In the genomic region with DNA sequence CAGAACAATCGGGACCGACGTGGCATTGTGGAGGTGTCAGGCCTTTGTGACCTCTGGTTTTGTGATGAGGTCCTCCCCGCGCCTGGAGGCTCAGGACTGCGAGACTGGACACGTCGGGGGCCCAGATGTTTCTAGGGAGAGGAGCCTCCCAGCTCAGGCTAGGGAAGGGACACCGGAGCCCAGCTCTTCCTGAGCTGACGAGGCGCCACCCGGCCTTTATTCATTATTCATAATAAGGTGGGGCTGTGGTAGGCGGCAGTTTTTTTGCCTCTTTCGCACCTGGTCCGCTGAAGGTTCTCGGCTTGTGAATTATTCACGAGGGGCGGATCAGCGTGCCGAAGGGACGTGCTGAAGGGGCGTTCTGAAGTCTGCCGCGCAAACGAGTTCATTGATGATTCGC, we compare ENCODE assay signal across 8 cellular contexts. TPM values are rescaled to one million over a fixed set of nuclear protein-coding genes. Genes with fewer than 3 reads are reported as not detected.
DNase-seq lines count a peak whose midpoint lies in the region; ATAC-seq, FAIRE-seq and TF ChIP-seq lines count a peak whose summit lies in the region.

No MANE protein-coding gene starts in this region.

- H3K36me3 ChIP-seq in pancreas, result peaks cover 0 to 3% (median 0%) of the 10 kb centered on the region in 3 donors

- no peaks in the 10 kb centered on the region for H3K9me3 Mint-ChIP-seq in activated CD8-positive, alpha-beta T cell treated with anti-CD3 and anti-CD28 coated beads for 36 hours

- no peak for TF ChIP-seq POLR2A in erythroblast (IDR thresholded peaks at IDR 0.05; ENCODE audit: low read length)

- peaks cover 0 to 3% (median 0%) of the 10 kb centered on the region in 4 donors for H3K27me3 ChIP-seq in pancreas

- peak; percentile 15 for DNase-seq in G401 (ENCODE audit: low spot score)
- peak; percentile 61 for DNase-seq in NCI-H2227 (lab: John Stamatoyannopoulos, UW; ENCODE audit: unreplicated experiment)
- DNase-seq in activated CD8-positive, alpha-beta T cell treated with anti-CD3 and anti-CD28 coated beads for 36 hours, result peak; percentile 73
- DNase-seq in erythroblast (lab: John Stamatoyannopoulos, UW), result peak; percentile 36 to 42
- DNase-seq in pancreas, result peak in 5 of 6 donors; percentile 33 to 70 (median 34)
- no peak for DNase-seq in putamen (ENCODE audit: low spot score)

- peak overlapping the region in 1 of 4 donors; percentile 28 for H3K27ac ChIP-seq in pancreas

- H3K27me3 Mint-ChIP-seq in activated CD8-positive, alpha-beta T cell treated with anti-CD3 and anti-CD28 coated beads for 36 hours, result no peaks in the 10 kb centered on the region

- peak overlapping the region; percentile 19 to 57 (median 34) for H3K4me3 ChIP-seq in pancreas

- H3K27ac Mint-ChIP-seq in activated CD8-positive, alpha-beta T cell treated with anti-CD3 and anti-CD28 coated beads for 36 hours, result peak overlapping the region; percentile 95

- H3K4me1 Mint-ChIP-seq in activated CD8-positive, alpha-beta T cell treated with anti-CD3 and anti-CD28 coated beads for 36 hours (ENCODE audit: low read depth), result peaks cover 41% of the 10 kb centered on the region

- peaks cover 31% of the 10 kb centered on the region for H3K36me3 Mint-ChIP-seq in activated CD8-positive, alpha-beta T cell treated with anti-CD3 and anti-CD28 coated beads for 36 hours (ENCODE audit: low read depth)

- intact Hi-C loops in activated CD8-positive, alpha-beta T cell treated with anti-CD3 and anti-CD28 coated beads for 36 hours (cut with micrococcal nuclease), result loop anchor here (5.0 kb wide), 1 partner anchor 331 kb away; no protein-coding TSS in a partner anchor
- intact Hi-C loops in pancreas (cut with DNase I), result loop anchor here in 2 of 3 donors (5.0 to 10.0 kb wide), 2 partner anchors 183 to 196 kb away; a partner anchor contains a TSS

- CTCF ChIA-PET in activated CD8-positive, alpha-beta T cell treated with anti-CD3 and anti-CD28 coated beads for 36 hours (lab: Charles Lee), result interaction anchor here (0.9 to 1.6 kb wide), 4 partner anchors 46 to 332 kb away, joined by 3 to 6 read pairs (median 4); a partner anchor contains a TSS

- peaks cover 0 to 22% (median 15%) of the 10 kb centered on the region in 3 donors for H3K4me1 ChIP-seq in pancreas

- in situ Hi-C loops in G401 (cut with HindIII; ENCODE audit: low sequenced_read_pairs), result no loop called here

- H3K9me3 ChIP-seq in pancreas, result no peaks in the 10 kb centered on the region

- POLR2A ChIA-PET in activated CD8-positive, alpha-beta T cell treated with anti-CD3 and anti-CD28 coated beads for 36 hours (lab: Charles Lee), result interaction anchor here (0.7 to 2.4 kb wide), 9 partner anchors 9 to 332 kb away, joined by 3 to 10 read pairs (median 5); a partner anchor contains a TSS

- no peak for TF ChIP-seq CTCF in activated CD8-positive, alpha-beta T cell treated with anti-CD3 and anti-CD28 coated beads for 36 hours (IDR thresholded peaks at IDR 0.05)
- TF ChIP-seq CTCF in pancreas (IDR thresholded peaks at IDR 0.05), result no peak

- peak; percentile 13 for ATAC-seq in activated CD8-positive, alpha-beta T cell treated with anti-CD3 and anti-CD28 coated beads for 36 hours
- peak; percentile 15 to 37 (median 22) for ATAC-seq in pancreas
- ATAC-seq in GM18498 (IDR thresholded peaks at IDR 0.05; ENCODE audit: unreplicated experiment), result no peak
- no peak for ATAC-seq in GM21529 (IDR thresholded peaks at IDR 0.05; ENCODE audit: unreplicated experiment)

- FAIRE-seq in pancreas (lab: Jason Lieb, UNC), result no peak

- H3K4me3 Mint-ChIP-seq in activated CD8-positive, alpha-beta T cell treated with anti-CD3 and anti-CD28 coated beads for 36 hours, result peak overlapping the region; percentile 91

- 0 to 24% methylated on average over 26 of the region's 26 CpGs for WGBS in pancreas, 2 donors

RNA-seq across cellular contexts. Expression of a gene that starts 2.3 kb away (rescaled TPM):
- 198 and 217 TPM in 2 replicates for total RNA-seq in G401 (2014; rRNA removed; shearing (Covaris generic))
- 100 to 1,000 TPM; 243 to 246 TPM for total RNA-seq in activated CD8-positive, alpha-beta T cell treated with anti-CD3 and anti-CD28 coated beads for 36 hours
- total RNA-seq in pancreas, result 100 to 1,000 TPM in 1 of 6 donors, 10 to 100 TPM in 5; 49.0 to 117 (median 64.0) TPM
- 100 to 1,000 TPM in 1 of 2 donors, 10 to 100 TPM in 1; 62.2 to 101 TPM for polyA plus RNA-seq in pancreas

RNA-seq across cellular contexts. Expression of a gene that starts 27.1 kb away (rescaled TPM):
- 88.1 and 118 TPM in 2 replicates for total RNA-seq in G401 (2014; rRNA removed; shearing (Covaris generic))
- 10 to 100 TPM; 56.1 to 61.3 TPM for total RNA-seq in activated CD8-positive, alpha-beta T cell treated with anti-CD3 and anti-CD28 coated beads for 36 hours
- total RNA-seq in pancreas, result 10 to 100 TPM; 29.9 to 47.9 (median 34.5) TPM
- 10 to 100 TPM; 42.6 to 46.2 TPM for polyA plus RNA-seq in pancreas

RNA-seq across cellular contexts. Expression of a gene that starts 41.5 kb away (rescaled TPM):
- 53.1 and 57.3 TPM in 2 replicates for total RNA-seq in G401 (2014; rRNA removed; shearing (Covaris generic))
- 10 to 100 TPM; 57.1 to 62.0 TPM for total RNA-seq in activated CD8-positive, alpha-beta T cell treated with anti-CD3 and anti-CD28 coated beads for 36 hours
- total RNA-seq in pancreas, result 10 to 100 TPM; 17.6 to 31.6 (median 22.5) TPM
- polyA plus RNA-seq in pancreas, result 10 to 100 TPM; 30.8 to 58.4 TPM

RNA-seq across cellular contexts. Expression of a gene that starts 46.3 kb away (rescaled TPM):
- total RNA-seq in G401 (2014; rRNA removed; shearing (Covaris generic)), result 51.8 and 67.8 TPM in 2 replicates
- 10 to 100 TPM; 66.4 to 66.7 TPM for total RNA-seq in activated CD8-positive, alpha-beta T cell treated with anti-CD3 and anti-CD28 coated beads for 36 hours
- total RNA-seq in pancreas, result 10 to 100 TPM; 13.3 to 24.9 (median 18.7) TPM
- 10 to 100 TPM; 36.2 to 42.0 TPM for polyA plus RNA-seq in pancreas

RNA-seq across cellular contexts. Expression of a gene that starts 46.8 kb away (rescaled TPM):
- total RNA-seq in G401 (2014; rRNA removed; shearing (Covaris generic)), result 87.1 and 115 TPM in 2 replicates
- total RNA-seq in activated CD8-positive, alpha-beta T cell treated with anti-CD3 and anti-CD28 coated beads for 36 hours, result 10 to 100 TPM; 82.9 to 89.8 TPM
- total RNA-seq in pancreas, result 10 to 100 TPM; 33.7 to 49.3 (median 45.8) TPM
- polyA plus RNA-seq in pancreas, result 10 to 100 TPM; 41.5 to 51.4 TPM

Comparison
In these comparisons a context has a peak if more than half of its experiments do, and no peak if none do; other contexts are left out.
1. ATAC-seq: peak in activated CD8-positive, alpha-beta T cell treated with anti-CD3 and anti-CD28 coated beads for 36 hours (single experiment) and pancreas (4 of 4); none in GM18498 (single experiment) and GM21529 (single experiment).